ENCODE assay signal across 3 cellular contexts in the genomic region with DNA sequence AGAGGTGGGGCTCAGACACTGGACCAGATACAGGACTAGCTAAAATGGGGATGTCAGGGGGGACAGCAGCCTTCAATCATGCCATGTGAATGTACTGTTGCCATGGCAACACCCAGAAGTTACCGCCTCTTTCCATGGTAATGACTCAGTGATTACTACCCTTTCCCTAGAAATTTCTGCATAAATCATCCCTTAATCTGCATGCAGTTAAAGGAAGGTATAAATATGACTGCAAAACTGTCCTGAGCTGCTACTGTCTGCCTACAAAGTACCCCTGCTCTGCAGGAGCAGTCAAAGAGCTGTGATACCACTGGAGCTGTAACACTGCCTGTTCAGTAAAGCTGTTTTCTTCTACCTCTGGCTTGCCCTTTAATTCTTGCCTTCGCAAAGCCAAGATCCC.
TF ChIP-seq lines count a peak whose summit lies in the region.

No MANE protein-coding gene starts in this region.

TF ChIP-seq in SK-N-SH, 30 proteins besides CTCF, POLR2A, EP300 and RAD21:
- no peak for TF ChIP-seq YY1 (IDR thresholded peaks at IDR 0.05; ENCODE audit: low read depth)
- TF ChIP-seq, protein P1, sequence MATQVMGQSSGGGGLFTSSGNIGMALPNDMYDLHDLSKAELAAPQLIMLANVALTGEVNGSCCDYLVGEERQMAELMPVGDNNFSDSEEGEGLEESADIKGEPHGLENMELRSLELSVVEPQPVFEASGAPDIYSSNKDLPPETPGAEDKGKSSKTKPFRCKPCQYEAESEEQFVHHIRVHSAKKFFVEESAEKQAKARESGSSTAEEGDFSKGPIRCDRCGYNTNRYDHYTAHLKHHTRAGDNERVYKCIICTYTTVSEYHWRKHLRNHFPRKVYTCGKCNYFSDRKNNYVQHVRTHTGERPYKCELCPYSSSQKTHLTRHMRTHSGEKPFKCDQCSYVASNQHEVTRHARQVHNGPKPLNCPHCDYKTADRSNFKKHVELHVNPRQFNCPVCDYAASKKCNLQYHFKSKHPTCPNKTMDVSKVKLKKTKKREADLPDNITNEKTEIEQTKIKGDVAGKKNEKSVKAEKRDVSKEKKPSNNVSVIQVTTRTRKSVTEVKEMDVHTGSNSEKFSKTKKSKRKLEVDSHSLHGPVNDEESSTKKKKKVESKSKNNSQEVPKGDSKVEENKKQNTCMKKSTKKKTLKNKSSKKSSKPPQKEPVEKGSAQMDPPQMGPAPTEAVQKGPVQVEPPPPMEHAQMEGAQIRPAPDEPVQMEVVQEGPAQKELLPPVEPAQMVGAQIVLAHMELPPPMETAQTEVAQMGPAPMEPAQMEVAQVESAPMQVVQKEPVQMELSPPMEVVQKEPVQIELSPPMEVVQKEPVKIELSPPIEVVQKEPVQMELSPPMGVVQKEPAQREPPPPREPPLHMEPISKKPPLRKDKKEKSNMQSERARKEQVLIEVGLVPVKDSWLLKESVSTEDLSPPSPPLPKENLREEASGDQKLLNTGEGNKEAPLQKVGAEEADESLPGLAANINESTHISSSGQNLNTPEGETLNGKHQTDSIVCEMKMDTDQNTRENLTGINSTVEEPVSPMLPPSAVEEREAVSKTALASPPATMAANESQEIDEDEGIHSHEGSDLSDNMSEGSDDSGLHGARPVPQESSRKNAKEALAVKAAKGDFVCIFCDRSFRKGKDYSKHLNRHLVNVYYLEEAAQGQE (IDR thresholded peaks at IDR 0.05; ENCODE audit: low read depth, low read length), result no peak
- TF ChIP-seq NFIC (IDR thresholded peaks at IDR 0.05; ENCODE audit: borderline replicate concordance), result no peak
- TF ChIP-seq, protein P2, sequence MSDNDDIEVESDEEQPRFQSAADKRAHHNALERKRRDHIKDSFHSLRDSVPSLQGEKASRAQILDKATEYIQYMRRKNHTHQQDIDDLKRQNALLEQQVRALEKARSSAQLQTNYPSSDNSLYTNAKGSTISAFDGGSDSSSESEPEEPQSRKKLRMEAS (IDR thresholded peaks at IDR 0.05; ENCODE audit: low read depth), result no peak
- TF ChIP-seq TCF12 (IDR thresholded peaks at IDR 0.05), result no peak
- no peak for TF ChIP-seq JUND (IDR thresholded peaks at IDR 0.05)
TF ChIP-seq in SK-N-SH: peak in this region for 0.

TF ChIP-seq in SK-N-SH treated with all-trans-retinoic acid at 6 μM for 48 hours, 23 proteins besides CTCF, POLR2A, EP300 and RAD21:
- TF ChIP-seq PPARA (CRISPR knock-in tag; IDR thresholded peaks at IDR 0.05; ENCODE audit: borderline replicate concordance), result no peak
- TF ChIP-seq BACH2 (CRISPR knock-in tag; IDR thresholded peaks at IDR 0.05; ENCODE audit: borderline replicate concordance), result no peak
- TF ChIP-seq CSDC2 (CRISPR knock-in tag; IDR thresholded peaks at IDR 0.05), result no peak
- TF ChIP-seq TOX (CRISPR knock-in tag; IDR thresholded peaks at IDR 0.05; ENCODE audit: borderline replicate concordance), result no peak
- no peak for TF ChIP-seq ISL1 (CRISPR knock-in tag; IDR thresholded peaks at IDR 0.05)
- TF ChIP-seq, protein P3, sequence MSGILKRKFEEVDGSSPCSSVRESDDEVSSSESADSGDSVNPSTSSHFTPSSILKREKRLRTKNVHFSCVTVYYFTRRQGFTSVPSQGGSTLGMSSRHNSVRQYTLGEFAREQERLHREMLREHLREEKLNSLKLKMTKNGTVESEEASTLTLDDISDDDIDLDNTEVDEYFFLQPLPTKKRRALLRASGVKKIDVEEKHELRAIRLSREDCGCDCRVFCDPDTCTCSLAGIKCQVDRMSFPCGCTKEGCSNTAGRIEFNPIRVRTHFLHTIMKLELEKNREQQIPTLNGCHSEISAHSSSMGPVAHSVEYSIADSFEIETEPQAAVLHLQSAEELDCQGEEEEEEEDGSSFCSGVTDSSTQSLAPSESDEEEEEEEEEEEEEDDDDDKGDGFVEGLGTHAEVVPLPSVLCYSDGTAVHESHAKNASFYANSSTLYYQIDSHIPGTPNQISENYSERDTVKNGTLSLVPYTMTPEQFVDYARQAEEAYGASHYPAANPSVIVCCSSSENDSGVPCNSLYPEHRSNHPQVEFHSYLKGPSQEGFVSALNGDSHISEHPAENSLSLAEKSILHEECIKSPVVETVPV (CRISPR knock-in tag; IDR thresholded peaks at IDR 0.05), result no peak
- no peak for TF ChIP-seq ARNTL (CRISPR knock-in tag; IDR thresholded peaks at IDR 0.05; ENCODE audit: borderline replicate concordance, low read depth)
- TF ChIP-seq, protein P4, sequence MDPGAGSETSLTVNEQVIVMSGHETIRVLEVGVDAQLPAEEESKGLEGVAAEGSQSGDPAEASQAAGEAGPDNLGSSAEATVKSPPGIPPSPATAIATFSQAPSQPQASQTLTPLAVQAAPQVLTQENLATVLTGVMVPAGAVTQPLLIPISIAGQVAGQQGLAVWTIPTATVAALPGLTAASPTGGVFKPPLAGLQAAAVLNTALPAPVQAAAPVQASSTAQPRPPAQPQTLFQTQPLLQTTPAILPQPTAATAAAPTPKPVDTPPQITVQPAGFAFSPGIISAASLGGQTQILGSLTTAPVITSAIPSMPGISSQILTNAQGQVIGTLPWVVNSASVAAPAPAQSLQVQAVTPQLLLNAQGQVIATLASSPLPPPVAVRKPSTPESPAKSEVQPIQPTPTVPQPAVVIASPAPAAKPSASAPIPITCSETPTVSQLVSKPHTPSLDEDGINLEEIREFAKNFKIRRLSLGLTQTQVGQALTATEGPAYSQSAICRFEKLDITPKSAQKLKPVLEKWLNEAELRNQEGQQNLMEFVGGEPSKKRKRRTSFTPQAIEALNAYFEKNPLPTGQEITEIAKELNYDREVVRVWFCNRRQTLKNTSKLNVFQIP (CRISPR knock-in tag; IDR thresholded peaks at IDR 0.05; ENCODE audit: borderline replicate concordance, low read depth), result no peak
- no peak for TF ChIP-seq TCF4 (CRISPR knock-in tag; IDR thresholded peaks at IDR 0.05; ENCODE audit: borderline replicate concordance)
- TF ChIP-seq SNAI2 (CRISPR knock-in tag; IDR thresholded peaks at IDR 0.05), result no peak
- TF ChIP-seq, protein P5, sequence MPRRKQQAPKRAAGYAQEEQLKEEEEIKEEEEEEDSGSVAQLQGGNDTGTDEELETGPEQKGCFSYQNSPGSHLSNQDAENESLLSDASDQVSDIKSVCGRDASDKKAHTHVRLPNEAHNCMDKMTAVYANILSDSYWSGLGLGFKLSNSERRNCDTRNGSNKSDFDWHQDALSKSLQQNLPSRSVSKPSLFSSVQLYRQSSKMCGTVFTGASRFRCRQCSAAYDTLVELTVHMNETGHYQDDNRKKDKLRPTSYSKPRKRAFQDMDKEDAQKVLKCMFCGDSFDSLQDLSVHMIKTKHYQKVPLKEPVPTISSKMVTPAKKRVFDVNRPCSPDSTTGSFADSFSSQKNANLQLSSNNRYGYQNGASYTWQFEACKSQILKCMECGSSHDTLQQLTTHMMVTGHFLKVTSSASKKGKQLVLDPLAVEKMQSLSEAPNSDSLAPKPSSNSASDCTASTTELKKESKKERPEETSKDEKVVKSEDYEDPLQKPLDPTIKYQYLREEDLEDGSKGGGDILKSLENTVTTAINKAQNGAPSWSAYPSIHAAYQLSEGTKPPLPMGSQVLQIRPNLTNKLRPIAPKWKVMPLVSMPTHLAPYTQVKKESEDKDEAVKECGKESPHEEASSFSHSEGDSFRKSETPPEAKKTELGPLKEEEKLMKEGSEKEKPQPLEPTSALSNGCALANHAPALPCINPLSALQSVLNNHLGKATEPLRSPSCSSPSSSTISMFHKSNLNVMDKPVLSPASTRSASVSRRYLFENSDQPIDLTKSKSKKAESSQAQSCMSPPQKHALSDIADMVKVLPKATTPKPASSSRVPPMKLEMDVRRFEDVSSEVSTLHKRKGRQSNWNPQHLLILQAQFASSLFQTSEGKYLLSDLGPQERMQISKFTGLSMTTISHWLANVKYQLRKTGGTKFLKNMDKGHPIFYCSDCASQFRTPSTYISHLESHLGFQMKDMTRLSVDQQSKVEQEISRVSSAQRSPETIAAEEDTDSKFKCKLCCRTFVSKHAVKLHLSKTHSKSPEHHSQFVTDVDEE (CRISPR knock-in tag; IDR thresholded peaks at IDR 0.05), result no peak
- TF ChIP-seq ZC3H10 (CRISPR knock-in tag; IDR thresholded peaks at IDR 0.05), result no peak
- no peak for TF ChIP-seq GLIS3 (CRISPR knock-in tag; IDR thresholded peaks at IDR 0.05)
- no peak for TF ChIP-seq ZNF8 (CRISPR knock-in tag; IDR thresholded peaks at IDR 0.05)
- TF ChIP-seq ZFP3 (CRISPR knock-in tag; IDR thresholded peaks at IDR 0.05), result no peak
- no peak for TF ChIP-seq ZNF565 (CRISPR knock-in tag; conservative IDR thresholded peaks at IDR 0.05; ENCODE audit: low read depth)

TF ChIP-seq in H1, 55 proteins besides CTCF, POLR2A, EP300 and RAD21:
- TF ChIP-seq HDAC6 (IDR thresholded peaks at IDR 0.05; ENCODE audit: low read depth, low read length), result no peak
- TF ChIP-seq KDM1A (IDR thresholded peaks at IDR 0.05; ENCODE audit: borderline replicate concordance, low read length), result no peak
- TF ChIP-seq SP4 (IDR thresholded peaks at IDR 0.05; ENCODE audit: low read length), result no peak
- no peak for TF ChIP-seq FOSL1 (IDR thresholded peaks at IDR 0.05; ENCODE audit: insufficient read depth, low read depth, low read length)
- no peak for TF ChIP-seq GTF2F1 (IDR thresholded peaks at IDR 0.05; ENCODE audit: borderline replicate concordance, low read depth, low read length)
- TF ChIP-seq ASH2L (IDR thresholded peaks at IDR 0.05; ENCODE audit: low read length), result no peak
- no peak for TF ChIP-seq SP1 (IDR thresholded peaks at IDR 0.05; ENCODE audit: low read depth, low read length)
- TF ChIP-seq, protein P6, sequence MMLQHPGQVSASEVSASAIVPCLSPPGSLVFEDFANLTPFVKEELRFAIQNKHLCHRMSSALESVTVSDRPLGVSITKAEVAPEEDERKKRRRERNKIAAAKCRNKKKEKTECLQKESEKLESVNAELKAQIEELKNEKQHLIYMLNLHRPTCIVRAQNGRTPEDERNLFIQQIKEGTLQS (IDR thresholded peaks at IDR 0.05; ENCODE audit: insufficient read depth, low read depth, low read length), result no peak
- TF ChIP-seq TCF12 (IDR thresholded peaks at IDR 0.05; ENCODE audit: low read depth, low read length), result no peak
- TF ChIP-seq CEBPB (IDR thresholded peaks at IDR 0.05; ENCODE audit: low read depth, low read length), result no peak
- TF ChIP-seq SIRT6 (IDR thresholded peaks at IDR 0.05; ENCODE audit: low read length), result no peak
- no peak for TF ChIP-seq KDM4A (IDR thresholded peaks at IDR 0.05; ENCODE audit: low read depth, low read length, severe bottlenecking)
- no peak for TF ChIP-seq BCL11A (IDR thresholded peaks at IDR 0.05; ENCODE audit: low read depth in 2 of 2, low read length in 2 of 2)
- TF ChIP-seq RXRA (IDR thresholded peaks at IDR 0.05; ENCODE audit: insufficient read depth, low read depth, low read length), result no peak
- no peak for TF ChIP-seq ZNF274 (IDR thresholded peaks at IDR 0.05; ENCODE audit: borderline replicate concordance, extremely low read depth, low read length)
- TF ChIP-seq POU5F1 (IDR thresholded peaks at IDR 0.05; ENCODE audit: low read depth, low read length), result no peak
- no peak for TF ChIP-seq CBX5 (IDR thresholded peaks at IDR 0.05; ENCODE audit: low read depth, low read length)
- no peak for TF ChIP-seq PHF8 (conservative IDR thresholded peaks at IDR 0.05; ENCODE audit: low read depth, low read length)
- no peak for TF ChIP-seq SAP30 (IDR thresholded peaks at IDR 0.05; ENCODE audit: insufficient read depth, insufficient replicate concordance, low read length)
